ENCODE assay signal across 14 cellular contexts in genomic region chr10:9608592-9608991, GRCh38.
DNase-seq lines count a peak whose midpoint lies in the region; ATAC-seq and TF ChIP-seq lines count a peak whose summit lies in the region.
"Had no signal": no experiment of that assay in that cellular context is flagged by ENCODE, and none has a peak within 500 bp of the region (broad histone marks: within the 10 kb centered on the region; RNA-seq: fewer than 3 reads in every experiment).

No MANE protein-coding gene starts in this region.

- H3K79me2 ChIP-seq in ACC112 (ENCODE audit: control insufficient read depth, insufficient read depth, low read length, unreplicated experiment) (no peaks in the 10 kb centered on the region), GM23338 (replicated peaks; ENCODE audit: insufficient read depth) (no peaks in the 10 kb centered on the region)

- ATAC-seq in GM23338 (no peak), lower lobe of right lung (no peak)

- no peaks in the 10 kb centered on the region for H3K27me3 Mint-ChIP-seq in GM23338 (ENCODE audit: insufficient read depth, low read depth, poor library complexity)
- H3K27me3 Mint-ChIP-seq: activated CD4-positive, alpha-beta memory T cell treated with anti-CD3 and anti-CD28 coated beads, Interleukin-2, amount 10 ng/mL, durations not matched to agents 7 days and 5 days; activated naive CD8-positive, alpha-beta T cell treated with anti-CD3 and anti-CD28 coated beads, Interleukin-2, amount 10 ng/mL, durations not matched to agents 7 days and 5 days had no signal

- H3K27me3 ChIP-seq in ACC112 (ENCODE audit: insufficient read depth, low read length) (no peaks in the 10 kb centered on the region), GM23338 (ENCODE audit: insufficient read depth) (no peaks in the 10 kb centered on the region), lower lobe of right lung (ENCODE audit: low read depth) (no peaks in the 10 kb centered on the region)

- H3K36me3 ChIP-seq in ACC112 (ENCODE audit: insufficient read depth, low read length), result no peaks in the 10 kb centered on the region
- no peaks in the 10 kb centered on the region for H3K36me3 ChIP-seq in GM23338 (ENCODE audit: insufficient read depth)
- no peaks in the 10 kb centered on the region for H3K36me3 ChIP-seq in lower lobe of right lung

- no peak overlapping the region for H3K27ac Mint-ChIP-seq in GM23338
- H3K27ac Mint-ChIP-seq: activated CD4-positive, alpha-beta memory T cell treated with anti-CD3 and anti-CD28 coated beads, Interleukin-2, amount 10 ng/mL, durations not matched to agents 7 days and 5 days; activated naive CD8-positive, alpha-beta T cell treated with anti-CD3 and anti-CD28 coated beads, Interleukin-2, amount 10 ng/mL, durations not matched to agents 7 days and 5 days had no signal

- no peaks in the 10 kb centered on the region for H4K20me1 ChIP-seq in GM23338 (replicated peaks; ENCODE audit: insufficient read depth)

- H2AFZ ChIP-seq in ACC112 (ENCODE audit: low read length, unreplicated experiment), result no peak overlapping the region
- H2AFZ ChIP-seq in GM23338, result no peak overlapping the region

- no peaks in the 10 kb centered on the region for H3K9me3 Mint-ChIP-seq in GM23338
- H3K9me3 Mint-ChIP-seq: activated CD4-positive, alpha-beta memory T cell treated with anti-CD3 and anti-CD28 coated beads, Interleukin-2, amount 10 ng/mL, durations not matched to agents 7 days and 5 days had no signal

- H3K4me1 ChIP-seq in ACC112 (ENCODE audit: control insufficient read depth, insufficient read depth, low read length, unreplicated experiment) (peaks cover 5% of the 10 kb centered on the region), GM23338 (ENCODE audit: insufficient read depth) (peaks cover 10% of the 10 kb centered on the region), lower lobe of right lung (no peaks in the 10 kb centered on the region)
- H3K4me1 ChIP-seq: Caco-2 had no signal

- peak in 1 of 2 experiments; percentile 61; a peak in 3 of 4 replicates for TF ChIP-seq CTCF in GM23338 (conservative IDR thresholded peaks at IDR 0.05; ENCODE audit: low read depth in 2 of 2)
- peak; percentile 50 for TF ChIP-seq CTCF in cardiac fibroblast (IDR thresholded peaks at IDR 0.05; ENCODE audit: low read depth, low read length)
- TF ChIP-seq CTCF in lower lobe of right lung (IDR thresholded peaks at IDR 0.05), result peak; percentile 22

- H3K36me3 Mint-ChIP-seq in GM23338 (ENCODE audit: low read depth), result no peaks in the 10 kb centered on the region
- H3K36me3 Mint-ChIP-seq: activated naive CD8-positive, alpha-beta T cell treated with anti-CD3 and anti-CD28 coated beads, Interleukin-2, amount 10 ng/mL, durations not matched to agents 7 days and 5 days had no signal

- intact Hi-C loops in lower lobe of right lung (cut with DNase I), result no loop called here

- H3K4me3 ChIP-seq in ACC112 (ENCODE audit: low read depth, low read length) (no peak overlapping the region), GM23338 (no peak overlapping the region), cardiac fibroblast (replicated peaks in 1 of 2; ENCODE audit: low read depth in 2 of 2, low read length in 2 of 2) (no peak overlapping the region), lower lobe of right lung (no peak overlapping the region)
- H3K4me3 ChIP-seq: SK-N-MC had no signal

- no peaks in the 10 kb centered on the region for H3F3A ChIP-seq in GM23338 (replicated peaks; ENCODE audit: low read depth)

- no peak overlapping the region for H3K4me3 Mint-ChIP-seq in GM23338
- H3K4me3 Mint-ChIP-seq: activated CD4-positive, alpha-beta memory T cell treated with anti-CD3 and anti-CD28 coated beads, Interleukin-2, amount 10 ng/mL, durations not matched to agents 7 days and 5 days; activated naive CD8-positive, alpha-beta T cell treated with anti-CD3 and anti-CD28 coated beads, Interleukin-2, amount 10 ng/mL, durations not matched to agents 7 days and 5 days had no signal

- no peaks in the 10 kb centered on the region for H3K9me2 ChIP-seq in GM23338 (ENCODE audit: insufficient read depth)

- H3K4me1 Mint-ChIP-seq in GM23338, result peaks cover 20% of the 10 kb centered on the region
- H3K4me1 Mint-ChIP-seq: activated CD4-positive, alpha-beta memory T cell treated with anti-CD3 and anti-CD28 coated beads, Interleukin-2, amount 10 ng/mL, durations not matched to agents 7 days and 5 days; activated naive CD8-positive, alpha-beta T cell treated with anti-CD3 and anti-CD28 coated beads, Interleukin-2, amount 10 ng/mL, durations not matched to agents 7 days and 5 days had no signal

- H3K27ac ChIP-seq in ACC112 (ENCODE audit: low read depth, low read length) (peak overlapping the region; percentile 15; the same call in 1 of the 2 replicates), GM23338 (ENCODE audit: low read depth) (no peak overlapping the region), lower lobe of right lung (no peak overlapping the region), substantia nigra (ENCODE audit: low read depth, low read length, poor library complexity, severe bottlenecking) (no peak overlapping the region)
- H3K27ac ChIP-seq: SK-N-MC had no signal

- H3K4me2 ChIP-seq in GM23338, result no peak overlapping the region

- no peaks in the 10 kb centered on the region for H3K9me3 ChIP-seq in lower lobe of right lung
- H3K9me3 ChIP-seq: Caco-2 had no signal

- DNase-seq in GM23338 (ENCODE audit: low spot score), result peak; percentile 36
- DNase-seq in cardiac fibroblast (ENCODE audit: low read depth in 2 of 2), result peak; percentile 57 to 65
- no peak for DNase-seq in lower lobe of right lung
- DNase-seq in OCI-M2 (lab: John Stamatoyannopoulos, UW; ENCODE audit: unreplicated experiment), result no peak
- DNase-seq in activated effector memory CD4-positive, alpha-beta T cell treated with Interleukin-2 at 50 U/mL for 16 hours, result no peak
- DNase-seq in stimulated activated CD4-positive, alpha-beta T cell treated with anti-CD3 and anti-CD28 coated beads, Interleukin-2, amount 100 ng/mL, for 24 hours, result no peak
- DNase-seq in substantia nigra (lab: John Stamatoyannopoulos, UW), result no peak
- DNase-seq: activated CD4-positive, alpha-beta memory T cell treated with anti-CD3 and anti-CD28 coated beads, Interleukin-2, amount 10 ng/mL, durations not matched to agents 7 days and 5 days; activated naive CD8-positive, alpha-beta T cell treated with anti-CD3 and anti-CD28 coated beads, Interleukin-2, amount 10 ng/mL, durations not matched to agents 7 days and 5 days; Caco-2; hypothalamus; posterior cingulate gyrus had no signal

TF ChIP-seq in GM23338, 12 proteins besides CTCF, POLR2A, EP300 and RAD21:
- no peak for TF ChIP-seq CREB1 (CRISPR knock-in tag; IDR thresholded peaks at IDR 0.05; ENCODE audit: low read depth)

Comparison
In these comparisons a context has a peak if more than half of its experiments do, and no peak if none do; other contexts are left out.
1. DNase-seq: peak in GM23338 (single experiment) and cardiac fibroblast (2 of 2); none in lower lobe of right lung (single experiment), OCI-M2 (single experiment), activated effector memory CD4-positive, alpha-beta T cell treated with Interleukin-2 at 50 U/mL for 16 hours (single experiment), stimulated activated CD4-positive, alpha-beta T cell treated with anti-CD3 and anti-CD28 coated beads, Interleukin-2, amount 100 ng/mL, for 24 hours (0 of 2) and substantia nigra (0 of 49).